In genomic region chr21:34771512-34772028, GRCh38 we compare ENCODE assay signal across 1 cellular context.
A peak's percentile ranks its signal among the peaks of the same experiment; 100 is the strongest.
TF ChIP-seq lines count a peak whose summit lies in the region.

No MANE protein-coding gene starts in this region.

TF ChIP-seq in K562, 482 proteins besides CTCF, POLR2A, EP300 and RAD21 (continued from another document and continues in another):
- TF ChIP-seq PBX2 (CRISPR knock-in tag; IDR thresholded peaks at IDR 0.05; ENCODE audit: low read depth) (no peak), PBX2 (tag; conservative IDR thresholded peaks at IDR 0.05; ENCODE audit: low read depth) (peak; percentile 61; the same call in 1 of the 2 replicates), JUNB (CRISPR knock-in tag; conservative IDR thresholded peaks at IDR 0.05) (no peak), U2AF2 (optimal IDR thresholded peaks at IDR 0.05; ENCODE audit: low read depth, low read length) (no peak), SOX6 (IDR thresholded peaks at IDR 0.05) (peak; percentile 99), ZNF184 (CRISPR knock-in tag; IDR thresholded peaks at IDR 0.05) (no peak), JUND (IDR thresholded peaks at IDR 0.05; ENCODE audit: borderline replicate concordance, low read depth, low read length) (peak; percentile 90), JUND (tag; IDR thresholded peaks at IDR 0.05; ENCODE audit: borderline replicate concordance, low read depth, low read length) (peak; percentile 78; the same call in 1 of the 3 replicates), CBX8 (IDR thresholded peaks at IDR 0.05; ENCODE audit: borderline replicate concordance, extremely low read depth, low read depth, low read length, poor library complexity, severe bottlenecking) (no peak), HMBOX1 (IDR thresholded peaks at IDR 0.05) (peak; percentile 99), YBX1 (IDR thresholded peaks at IDR 0.05) (no peak), SMARCE1 (IDR thresholded peaks at IDR 0.05) (peak; percentile 80; the same call in 1 of the 2 replicates), NONO (IDR thresholded peaks at IDR 0.05; ENCODE audit: low read depth in 2 of 2, low read length in 1 of 2) (no peak), TGIF2 (CRISPR knock-in tag; IDR thresholded peaks at IDR 0.05) (no peak), ZNF318 (IDR thresholded peaks at IDR 0.05; ENCODE audit: borderline replicate concordance in 1 of 2, low read depth in 1 of 2) (peak in 1 of 2 experiments; percentile 70; a peak in 1 of 4 replicates), SLC30A9 (CRISPR knock-in tag; IDR thresholded peaks at IDR 0.05) (no peak), NFIC (IDR thresholded peaks at IDR 0.05) (no peak), EZH2 (IDR thresholded peaks at IDR 0.05; ENCODE audit: borderline replicate concordance, low read depth, low read length) (no peak), ZNF518B (CRISPR knock-in tag; IDR thresholded peaks at IDR 0.05) (no peak), EWSR1 (IDR thresholded peaks at IDR 0.05; ENCODE audit: borderline replicate concordance, low read depth, partially characterized antibody) (no peak), GTF2A2 (tag; IDR thresholded peaks at IDR 0.05) (no peak), ZNF408 (CRISPR knock-in tag; IDR thresholded peaks at IDR 0.05; ENCODE audit: low read depth) (no peak), ZNF655 (CRISPR knock-in tag; IDR thresholded peaks at IDR 0.05) (no peak), STAT5A (IDR thresholded peaks at IDR 0.05; ENCODE audit: borderline replicate concordance, low read length) (peak; percentile 15; the same call in 1 of the 2 replicates), KLF6 (CRISPR knock-in tag; IDR thresholded peaks at IDR 0.05; ENCODE audit: borderline replicate concordance) (no peak), CHD2 (IDR thresholded peaks at IDR 0.05; ENCODE audit: low read depth, low read length) (no peak), DMBX1 (CRISPR knock-in tag; IDR thresholded peaks at IDR 0.05; ENCODE audit: borderline replicate concordance) (no peak), MTF1 (CRISPR knock-in tag; IDR thresholded peaks at IDR 0.05; ENCODE audit: borderline replicate concordance) (no peak), ZNF384 (IDR thresholded peaks at IDR 0.05; ENCODE audit: low read depth, low read length) (no peak), ZBTB2 (IDR thresholded peaks at IDR 0.05) (no peak), RUNX1 (IDR thresholded peaks at IDR 0.05; ENCODE audit: low read depth) (no peak), NR4A1 (CRISPR knock-in tag; IDR thresholded peaks at IDR 0.05) (no peak), NR4A1 (tag; IDR thresholded peaks at IDR 0.05) (no peak), MTA3 (IDR thresholded peaks at IDR 0.05; ENCODE audit: borderline replicate concordance) (peak; percentile 37; the same call in 1 of the 2 replicates), KLF16 (IDR thresholded peaks at IDR 0.05) (peak; percentile 21; the same call in 1 of the 2 replicates), ZNF436 (CRISPR knock-in tag; IDR thresholded peaks at IDR 0.05) (no peak), HDAC8 (tag; IDR thresholded peaks at IDR 0.05) (no peak), SRF (CRISPR knock-in tag; IDR thresholded peaks at IDR 0.05) (no peak), ZNF589 (CRISPR knock-in tag; IDR thresholded peaks at IDR 0.05; ENCODE audit: low read depth) (peak; percentile 93), KDM4B (IDR thresholded peaks at IDR 0.05; ENCODE audit: borderline replicate concordance in 2 of 2, low read depth in 1 of 2) (no peak), CHD4 (IDR thresholded peaks at IDR 0.05; ENCODE audit: insufficient read depth, insufficient replicate concordance, low read depth, low read length, poor library complexity, severe bottlenecking) (no peak), CREB3L1 (IDR thresholded peaks at IDR 0.05; ENCODE audit: borderline replicate concordance, low read depth) (no peak), ZNF175 (CRISPR knock-in tag; IDR thresholded peaks at IDR 0.05; ENCODE audit: low read depth) (0 out of 2 replicates have a peak, but pooled peaks have one; percentile 27), CREM (IDR thresholded peaks at IDR 0.05; ENCODE audit: low read depth) (no peak), ZNF3 (CRISPR knock-in tag; IDR thresholded peaks at IDR 0.05) (no peak), RFX5 (IDR thresholded peaks at IDR 0.05; ENCODE audit: low read depth, low read length) (no peak), ELF1 (tag; IDR thresholded peaks at IDR 0.05) (no peak), CXXC5 (CRISPR knock-in tag; IDR thresholded peaks at IDR 0.05) (0 out of 2 replicates have a peak, but pooled peaks have one; percentile 59)
